ENCODE assay signal across 8 cellular contexts in the genomic region with DNA sequence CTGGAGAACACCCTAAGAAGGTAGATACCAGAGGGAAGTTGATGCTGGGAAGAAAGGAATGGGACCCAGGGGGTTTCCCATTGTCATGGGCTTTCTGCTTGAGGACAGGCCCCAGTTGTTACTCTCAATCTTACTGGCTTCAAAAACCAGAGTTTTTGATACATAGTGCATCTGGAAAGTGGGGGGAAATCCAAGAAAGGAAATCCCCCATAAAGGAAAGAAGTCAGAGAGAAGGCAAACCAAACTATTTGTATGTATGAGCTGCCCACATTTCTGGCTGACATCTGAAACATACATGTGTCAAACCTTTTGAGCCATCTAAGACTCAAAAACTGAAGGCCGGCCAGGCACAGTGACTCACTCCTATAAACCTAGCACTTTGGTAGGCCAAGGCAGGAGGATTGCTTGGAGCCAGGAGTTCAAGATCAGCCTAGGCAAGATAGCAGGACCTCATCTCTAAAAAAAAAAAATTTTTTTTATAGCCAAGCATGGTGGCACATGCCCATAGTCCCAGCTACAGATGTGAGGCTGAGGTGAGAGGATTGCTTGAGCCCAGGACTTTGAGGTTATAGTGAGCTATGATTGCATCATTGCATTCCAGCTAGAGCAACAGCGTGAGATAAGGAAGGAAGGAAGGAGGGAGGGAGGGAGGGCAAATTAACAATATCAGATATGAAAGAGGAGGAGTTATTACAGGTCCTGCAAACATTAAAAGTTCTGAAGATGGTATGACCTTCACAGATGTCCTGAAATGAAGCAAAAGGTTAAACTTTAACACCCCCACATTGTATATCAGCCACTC. TPM values are rescaled to one million over a fixed set of nuclear protein-coding genes. Genes with fewer than 3 reads are reported as not detected.
DNase-seq lines count a peak whose midpoint lies in the region; ATAC-seq and TF ChIP-seq lines count a peak whose summit lies in the region.

No MANE protein-coding gene starts in this region.

- POLR2A ChIA-PET in naive thymus-derived CD8-positive, alpha-beta T cell (lab: Charles Lee): no interaction called here

- no peak overlapping the region for H3K4me3 Mint-ChIP-seq in naive thymus-derived CD8-positive, alpha-beta T cell

- DNase-seq in M059J (ENCODE audit: low read depth): peak; percentile 51
- DNase-seq in iris pigment epithelial cell (ENCODE audit: low read depth): peak; percentile 61
- no peak for DNase-seq in naive thymus-derived CD8-positive, alpha-beta T cell
- no peak for DNase-seq in NCI-H2029 (lab: John Stamatoyannopoulos, UW)
- DNase-seq in NCI-H187 treated with DMSO at 0.1 percent for 48 hours (lab: John Stamatoyannopoulos, UW): no peak
- no peak for DNase-seq in T-helper 9 cell

- H3K27me3 Mint-ChIP-seq in naive thymus-derived CD8-positive, alpha-beta T cell: peaks cover 0 to 2% (median 0%) of the 10 kb centered on the region in 5 donors

- ATAC-seq in GM18505 (IDR thresholded peaks at IDR 0.05; ENCODE audit: unreplicated experiment) (peak; percentile 54), GM21717 (IDR thresholded peaks at IDR 0.05; ENCODE audit: unreplicated experiment) (peak; percentile 70)
- no peak for ATAC-seq in naive thymus-derived CD8-positive, alpha-beta T cell

- H3K4me1 Mint-ChIP-seq in naive thymus-derived CD8-positive, alpha-beta T cell: peaks cover 0 to 2% (median 0%) of the 10 kb centered on the region in 4 donors

- H3K36me3 Mint-ChIP-seq in naive thymus-derived CD8-positive, alpha-beta T cell: no peaks in the 10 kb centered on the region

- no peaks in the 10 kb centered on the region for H3K9me3 Mint-ChIP-seq in naive thymus-derived CD8-positive, alpha-beta T cell

- no peak for TF ChIP-seq POLR2A in GM18505 (IDR thresholded peaks at IDR 0.05; ENCODE audit: borderline replicate concordance, extremely low read depth, insufficient read depth, insufficient read length)

- H3K27ac Mint-ChIP-seq in naive thymus-derived CD8-positive, alpha-beta T cell: no peak overlapping the region

RNA-seq across cellular contexts. Expression of a gene that starts 6.7 kb away (rescaled TPM):
- total RNA-seq in M059J (2014; rRNA removed; shearing (Covaris generic)): 102 and 109 TPM in 2 replicates
- 100 to 1,000 TPM; 215 to 219 TPM for total RNA-seq in naive thymus-derived CD8-positive, alpha-beta T cell
- 100 to 1,000 TPM; 102 to 121 (median 104) TPM for polyA plus RNA-seq in naive thymus-derived CD8-positive, alpha-beta T cell

RNA-seq across cellular contexts. Expression of a gene that starts 22.5 kb away (rescaled TPM):
- 30.6 and 43.6 TPM in 2 replicates for total RNA-seq in M059J (2014; rRNA removed; shearing (Covaris generic))
- total RNA-seq in naive thymus-derived CD8-positive, alpha-beta T cell: 10 to 100 TPM in 1 of 2 experiments, 1 to 10 TPM in 1; 9.6 to 13.5 TPM
- polyA plus RNA-seq in naive thymus-derived CD8-positive, alpha-beta T cell: 10 to 100 TPM; 17.8 to 33.8 (median 20.2) TPM

Comparison
In these comparisons a context has a peak if more than half of its experiments do, and no peak if none do; other contexts are left out.
1. ATAC-seq: peak in GM18505 (single experiment) and GM21717 (single experiment); none in naive thymus-derived CD8-positive, alpha-beta T cell (0 of 2).
2. DNase-seq: peak in M059J (single experiment) and iris pigment epithelial cell (single experiment); none in naive thymus-derived CD8-positive, alpha-beta T cell (0 of 10), NCI-H2029 (single experiment), NCI-H187 treated with DMSO at 0.1 percent for 48 hours (single experiment) and T-helper 9 cell (single experiment).